ENCODE assay signal across 8 cellular contexts in genomic region chr4:89305712-89306437, GRCh38. TPM values are rescaled to one million over a fixed set of nuclear protein-coding genes. Genes with fewer than 3 reads are reported as not detected.
DNase-seq lines count a peak whose midpoint lies in the region; ATAC-seq and TF ChIP-seq lines count a peak whose summit lies in the region.

No MANE protein-coding gene starts in this region.

- in situ Hi-C loops in GM13977 (cut with MboI; ENCODE audit: low pct_unique_long_range_greater_than_20kb, low sequenced_read_pairs, unreplicated experiment), result no loop called here

- H3K36me3 ChIP-seq in right atrium auricular region (no peaks in the 10 kb centered on the region), subcutaneous abdominal adipose tissue (ENCODE audit: control insufficient read depth in 5 of 5, insufficient read depth in 5 of 5, low read length in 5 of 5) (no peaks in the 10 kb centered on the region)

- H3K27ac ChIP-seq in right atrium auricular region (peak overlapping the region; percentile 79 to 86), subcutaneous abdominal adipose tissue (ENCODE audit: low read depth, low read length) (no peak overlapping the region)

- no peak overlapping the region for H3K9ac ChIP-seq in subcutaneous abdominal adipose tissue (ENCODE audit: low read length in 5 of 5)

- no peaks in the 10 kb centered on the region for H3K9me3 ChIP-seq in right atrium auricular region
- no peaks in the 10 kb centered on the region for H3K9me3 ChIP-seq in subcutaneous abdominal adipose tissue (ENCODE audit: control insufficient read depth in 5 of 5, low read length in 5 of 5)

- peak overlapping the region; percentile 80 for H3K4me3 Mint-ChIP-seq in activated T-cell treated with anti-CD3 and anti-CD28 coated beads, Interleukin-2, amount 50 U/mL, for 24 hours
- H3K4me3 Mint-ChIP-seq in activated T-helper 17 cell treated with anti-CD3 and anti-CD28 coated beads, Interleukin-2, amount 50 U/mL, for 72 hours, result peak overlapping the region; percentile 90

- H3K36me3 Mint-ChIP-seq in activated T-cell treated with anti-CD3 and anti-CD28 coated beads, Interleukin-2, amount 50 U/mL, for 24 hours (ENCODE audit: low read depth), result peaks cover 16% of the 10 kb centered on the region
- H3K36me3 Mint-ChIP-seq in activated T-helper 17 cell treated with anti-CD3 and anti-CD28 coated beads, Interleukin-2, amount 50 U/mL, for 72 hours (ENCODE audit: low read depth), result peaks cover 43% of the 10 kb centered on the region

- peaks cover 0 to 28% of the 10 kb centered on the region in 2 donors for H3K4me1 ChIP-seq in right atrium auricular region
- peaks cover 0 to 23% (median 16%) of the 10 kb centered on the region in 5 donors for H3K4me1 ChIP-seq in subcutaneous abdominal adipose tissue (ENCODE audit: control insufficient read depth in 5 of 5, insufficient read depth in 5 of 5, low read length in 5 of 5)

- no peak for TF ChIP-seq CTCF in right atrium auricular region (IDR thresholded peaks at IDR 0.05)
- TF ChIP-seq CTCF in GM13977 (IDR thresholded peaks at IDR 0.05; ENCODE audit: extremely low read depth, insufficient read depth, missing control alignments), result no peak

- H3K27me3 ChIP-seq in right atrium auricular region (no peaks in the 10 kb centered on the region), subcutaneous abdominal adipose tissue (ENCODE audit: control insufficient read depth in 5 of 5, insufficient read depth in 4 of 5, low read length in 5 of 5) (peaks cover 4 to 13% (median 11%) of the 10 kb centered on the region in 5 donors)

- no peak for DNase-seq in activated T-cell treated with anti-CD3 and anti-CD28 coated beads, Interleukin-2, amount 50 U/mL, for 24 hours
- no peak for DNase-seq in activated T-cell treated with anti-CD3 and anti-CD28 coated beads, Interleukin-2, amount 50 U/mL, for 1 hour
- DNase-seq in right atrium auricular region (ENCODE audit: low spot score) (no peak), GM13977 (ENCODE audit: low spot score) (no peak), NCI-H510A (lab: John Stamatoyannopoulos, UW) (no peak), NCI-H1105 treated with DMSO at 0.1 percent for 48 hours (lab: John Stamatoyannopoulos, UW) (no peak)

- H3K27me3 Mint-ChIP-seq in activated T-cell treated with anti-CD3 and anti-CD28 coated beads, Interleukin-2, amount 50 U/mL, for 24 hours, result no peaks in the 10 kb centered on the region
- no peaks in the 10 kb centered on the region for H3K27me3 Mint-ChIP-seq in activated T-helper 17 cell treated with anti-CD3 and anti-CD28 coated beads, Interleukin-2, amount 50 U/mL, for 72 hours

- peak; percentile 73 for ATAC-seq in activated T-helper 17 cell treated with anti-CD3 and anti-CD28 coated beads, Interleukin-2, amount 50 U/mL, for 72 hours (replicated peaks)

- H3K27ac Mint-ChIP-seq in activated T-cell treated with anti-CD3 and anti-CD28 coated beads, Interleukin-2, amount 50 U/mL, for 24 hours, result peak overlapping the region; percentile 83
- peak overlapping the region; percentile 85 for H3K27ac Mint-ChIP-seq in activated T-helper 17 cell treated with anti-CD3 and anti-CD28 coated beads, Interleukin-2, amount 50 U/mL, for 72 hours

- no peaks in the 10 kb centered on the region for H3K9me3 Mint-ChIP-seq in activated T-cell treated with anti-CD3 and anti-CD28 coated beads, Interleukin-2, amount 50 U/mL, for 24 hours
- H3K9me3 Mint-ChIP-seq in activated T-helper 17 cell treated with anti-CD3 and anti-CD28 coated beads, Interleukin-2, amount 50 U/mL, for 72 hours, result no peaks in the 10 kb centered on the region

- H3K4me1 Mint-ChIP-seq in activated T-cell treated with anti-CD3 and anti-CD28 coated beads, Interleukin-2, amount 50 U/mL, for 24 hours (ENCODE audit: low read depth), result peaks cover 76% of the 10 kb centered on the region
- peaks cover 20% of the 10 kb centered on the region for H3K4me1 Mint-ChIP-seq in activated T-helper 17 cell treated with anti-CD3 and anti-CD28 coated beads, Interleukin-2, amount 50 U/mL, for 72 hours

- peak overlapping the region; percentile 59 to 74 for H3K4me3 ChIP-seq in right atrium auricular region
- peak overlapping the region in 3 of 5 donors; percentile 69 to 77 (median 69) for H3K4me3 ChIP-seq in subcutaneous abdominal adipose tissue (ENCODE audit: low read depth in 1 of 5, low read length in 5 of 5)

RNA-seq across cellular contexts. Expression of gene GPRIN3, which starts 1.7 kb away (rescaled TPM):
- total RNA-seq in activated T-helper 17 cell treated with anti-CD3 and anti-CD28 coated beads, Interleukin-2, amount 50 U/mL, for 72 hours, result 10 to 100 TPM; 43.5 to 69.7 TPM
- 1 to 10 TPM; 5.2 to 7.8 TPM for total RNA-seq in right atrium auricular region

Comparison
In these comparisons a context has a peak if more than half of its experiments do, and no peak if none do; other contexts are left out.
1. RNA of gene GPRIN3, which starts 1.7 kb away (total RNA-seq): 43.5 to 69.7 TPM in activated T-helper 17 cell treated with anti-CD3 and anti-CD28 coated beads, Interleukin-2, amount 50 U/mL, for 72 hours; 5.2 to 7.8 TPM in right atrium auricular region; every median in the first group is over 4 times any median in the second.